Comparison of ENCODE assay signal across 24 cellular contexts in genomic region chr5:142479854-142480253, GRCh38.
A peak's percentile ranks its signal among the peaks of the same experiment; 100 is the strongest.
DNase-seq lines count a peak whose midpoint lies in the region; ATAC-seq and TF ChIP-seq lines count a peak whose summit lies in the region.
"Had no signal": no experiment of that assay in that cellular context is flagged by ENCODE, and none has a peak within 500 bp of the region (broad histone marks: within the 10 kb centered on the region; RNA-seq: fewer than 3 reads in every experiment).

No MANE protein-coding gene starts in this region.

- H3K4me1 ChIP-seq in IMR-90 (ENCODE audit: control insufficient read depth, insufficient read depth, low read length), result peaks cover 7% of the 10 kb centered on the region
- H3K4me1 ChIP-seq in left lung, result no peaks in the 10 kb centered on the region
- no peaks in the 10 kb centered on the region for H3K4me1 ChIP-seq in upper lobe of right lung
- peaks cover 35% of the 10 kb centered on the region for H3K4me1 ChIP-seq in SJCRH30
- H3K4me1 ChIP-seq: BE2C had no signal

- WGBS in IMR-90 (ENCODE audit: extremely low coverage in 2 of 2, insufficient read length in 1 of 2), 2 experiments, result no CpG with 5 or more reads among the region's 2 CpGs

- no peak overlapping the region for H2AFZ ChIP-seq in IMR-90 (replicated peaks; ENCODE audit: low read length, poor library complexity)

- dilution Hi-C loops in IMR-90 (cut with HindIII; ENCODE audit: low sequenced_read_pairs, unreplicated experiment), result no loop called here

- H3K4me3 ChIP-seq in IMR-90 (ENCODE audit: insufficient read depth, low read depth, low read length) (no peak overlapping the region), left lung (no peak overlapping the region), upper lobe of right lung (no peak overlapping the region), SJCRH30 (no peak overlapping the region)
- H3K4me3 ChIP-seq: BLaER1, GM12878 had no signal

- no peaks in the 10 kb centered on the region for H4K20me1 ChIP-seq in IMR-90 (ENCODE audit: insufficient read depth, low read length)
- H4K20me1 ChIP-seq: BLaER1 had no signal

- H3K79me1 ChIP-seq in IMR-90 (ENCODE audit: low read depth in 1 of 2, low read length in 2 of 2), result peaks cover 2 to 6% of the 10 kb centered on the region in 2 experiments; a peak in 1 of 4 replicates

- BruUV-seq in IMR-90 (replicated peaks; lab: Mats Ljungman, UMichigan), result no TSS peak

- H3K27me3 ChIP-seq in IMR-90 (ENCODE audit: control insufficient read depth, insufficient read depth, low read length) (no peaks in the 10 kb centered on the region), left lung (no peaks in the 10 kb centered on the region), upper lobe of right lung (no peaks in the 10 kb centered on the region), SJCRH30 (no peaks in the 10 kb centered on the region)
- H3K27me3 ChIP-seq: BE2C, BLaER1 had no signal

- H3K14ac ChIP-seq in IMR-90 (replicated peaks; ENCODE audit: low read depth, low read length), result no peak overlapping the region; the same call in 1 of the 2 replicates

- intact Hi-C loops in IMR-90 (cut with micrococcal nuclease) (loop anchor here (1.0 kb wide), 1 partner anchor 40 kb away; no protein-coding TSS in a partner anchor), left lung (cut with DNase I) (no loop called here), sciatic nerve (cut with DNase I) (no loop called here), upper lobe of right lung (cut with DNase I) (no loop called here)

- no peak overlapping the region for H3K4ac ChIP-seq in IMR-90 (ENCODE audit: low read depth, low read length)

- TF ChIP-seq CTCF in IMR-90 (conservative IDR thresholded peaks at IDR 0.05; ENCODE audit: low read depth, low read length) (no peak), left lung (IDR thresholded peaks at IDR 0.05) (no peak), upper lobe of right lung (IDR thresholded peaks at IDR 0.05) (no peak)

- peak overlapping the region; percentile 51; the same call in 1 of the 2 replicates for H2BK20ac ChIP-seq in IMR-90 (ENCODE audit: low read depth, low read length)

- H3K27ac ChIP-seq in IMR-90 (ENCODE audit: insufficient read depth, low read length), result no peak overlapping the region
- no peak overlapping the region for H3K27ac ChIP-seq in left lung
- no peak overlapping the region for H3K27ac ChIP-seq in upper lobe of right lung
- H3K27ac ChIP-seq in SJCRH30, result no peak overlapping the region
- H3K27ac ChIP-seq: BLaER1 had no signal

- POLR2A ChIA-PET in IMR-90 (lab: Charles Lee; ENCODE audit: unreplicated experiment), result no interaction called here

- H3K9me3 ChIP-seq in IMR-90 (ENCODE audit: control insufficient read depth, insufficient read depth, low read length), result peaks cover 4% of the 10 kb centered on the region; the same call in 1 of the 2 replicates
- peaks cover 0 to 7% of the 10 kb centered on the region in 2 donors for H3K9me3 ChIP-seq in left lung
- H3K9me3 ChIP-seq in upper lobe of right lung, result no peaks in the 10 kb centered on the region
- peaks cover 5% of the 10 kb centered on the region; the same call in 1 of the 2 replicates for H3K9me3 ChIP-seq in SJCRH30 (replicated peaks)
- H3K9me3 ChIP-seq: BE2C had no signal

- TF ChIP-seq RAD21 in IMR-90 (IDR thresholded peaks at IDR 0.05; ENCODE audit: low read length), result no peak

- no peak overlapping the region for H2BK5ac ChIP-seq in IMR-90 (ENCODE audit: low read depth, low read length, poor library complexity, severe bottlenecking)

- H4K5ac ChIP-seq in IMR-90 (ENCODE audit: low read depth, low read length), result no peak overlapping the region

- H3K36me3 ChIP-seq in IMR-90 (ENCODE audit: control insufficient read depth, insufficient read depth, low read length) (no peaks in the 10 kb centered on the region), left lung (no peaks in the 10 kb centered on the region), upper lobe of right lung (no peaks in the 10 kb centered on the region), SJCRH30 (no peaks in the 10 kb centered on the region)
- H3K36me3 ChIP-seq: BE2C, BLaER1 had no signal

- H2BK120ac ChIP-seq in IMR-90 (ENCODE audit: low read depth, low read length), result no peak overlapping the region

- DNase-seq in IMR-90 (no peak), left lung (no peak), sciatic nerve (ENCODE audit: low spot score) (no peak), upper lobe of right lung (no peak), SJCRH30 (no peak)
- DNase-seq in activated CD4-positive, alpha-beta T cell treated with anti-CD3 and anti-CD28 coated beads for 4 hours, result no peak
- DNase-seq: 8988T; ACHN; BE2C; C1 segment of cervical spinal cord; CD4-positive, alpha-beta memory T cell; CD4-positive, CD25-positive, alpha-beta regulatory T cell; CD8-positive, alpha-beta memory T cell; COR-L47; DMS 273 treated with DMSO at 0.1 percent for 48 hours; DMS153; DMS53; DMS79; DND-41; EL; GDM1 had no signal

- H2AK9ac ChIP-seq in IMR-90 (replicated peaks; ENCODE audit: low read depth, low read length, poor library complexity), result no peak overlapping the region

- no peak overlapping the region for H3K4me2 ChIP-seq in IMR-90 (ENCODE audit: low read depth, low read length)
- H3K4me2 ChIP-seq: BLaER1 had no signal

- ATAC-seq in IMR-90 (ENCODE audit: low read depth), result no peak
- peak; percentile 31 for ATAC-seq in left lung
- peak; percentile 12 for ATAC-seq in sciatic nerve
- ATAC-seq in upper lobe of right lung, result peak; percentile 19
- no peak for ATAC-seq in GM21423 (IDR thresholded peaks at IDR 0.05; ENCODE audit: unreplicated experiment)
- ATAC-seq: GM12878 had no signal

- no peak overlapping the region for H4K91ac ChIP-seq in IMR-90 (ENCODE audit: insufficient read depth, low read depth, low read length)

- no peak overlapping the region for H2BK15ac ChIP-seq in IMR-90 (ENCODE audit: low read depth, low read length)

- TF ChIP-seq POLR2A in IMR-90 (IDR thresholded peaks at IDR 0.05; ENCODE audit: low read depth, low read length), result no peak

- H3K9ac ChIP-seq in IMR-90 (ENCODE audit: low read depth, low read length), result no peak overlapping the region
- H3K9ac ChIP-seq: BLaER1 had no signal

- no peak overlapping the region for H3K18ac ChIP-seq in IMR-90 (ENCODE audit: low read depth, low read length)

- CTCF ChIA-PET in IMR-90 (lab: Yijun Ruan, JAX), result no interaction called here

- peaks cover 2% of the 10 kb centered on the region for H3K9me1 ChIP-seq in IMR-90 (ENCODE audit: insufficient read depth, low read length)

- no peak overlapping the region for H3K23ac ChIP-seq in IMR-90 (ENCODE audit: low read depth, low read length)

- in situ Hi-C loops in IMR-90 (cut with MboI; ENCODE audit: low sequenced_read_pairs), result no loop called here

- H4K8ac ChIP-seq in IMR-90 (ENCODE audit: low read depth in 2 of 2, low read length in 2 of 2), result no peak overlapping the region

- no peak overlapping the region for H2AK5ac ChIP-seq in IMR-90 (ENCODE audit: low read depth, low read length)

- no peak overlapping the region for H3K56ac ChIP-seq in IMR-90 (ENCODE audit: extremely low read depth, insufficient read depth, low read length)

TF ChIP-seq in IMR-90, 13 proteins besides CTCF, POLR2A, EP300 and RAD21:
- TF ChIP-seq FOS (IDR thresholded peaks at IDR 0.05; ENCODE audit: low read depth, low read length), result no peak
- no peak for TF ChIP-seq ELK1 (IDR thresholded peaks at IDR 0.05; ENCODE audit: borderline replicate concordance, low read depth, low read length)
- TF ChIP-seq NFE2L2 (IDR thresholded peaks at IDR 0.05; ENCODE audit: low read depth, low read length), result no peak
- no peak for TF ChIP-seq RCOR1 (IDR thresholded peaks at IDR 0.05; ENCODE audit: insufficient replicate concordance, low read length)
- no peak for TF ChIP-seq USF2 (IDR thresholded peaks at IDR 0.05; ENCODE audit: low read depth, low read length)
- no peak for TF ChIP-seq MAFK (IDR thresholded peaks at IDR 0.05; ENCODE audit: low read depth, low read length)
- TF ChIP-seq CEBPB (IDR thresholded peaks at IDR 0.05; ENCODE audit: low read depth, low read length), result no peak
- no peak for TF ChIP-seq MAZ (IDR thresholded peaks at IDR 0.05; ENCODE audit: borderline replicate concordance, low read depth, low read length)
- TF ChIP-seq BHLHE40 (IDR thresholded peaks at IDR 0.05; ENCODE audit: low read depth, low read length), result no peak
- no peak for TF ChIP-seq SMC3 (IDR thresholded peaks at IDR 0.05; ENCODE audit: low read depth, low read length)
- no peak for TF ChIP-seq MXI1 (IDR thresholded peaks at IDR 0.05; ENCODE audit: borderline replicate concordance, low read depth, low read length)
- no peak for TF ChIP-seq CHD1 (IDR thresholded peaks at IDR 0.05; ENCODE audit: low read depth, low read length)

Comparison
In these comparisons a context has a peak if more than half of its experiments do, and no peak if none do; other contexts are left out.
1. ATAC-seq: peak in left lung (single experiment), sciatic nerve (single experiment) and upper lobe of right lung (single experiment); none in IMR-90 (single experiment) and GM21423 (single experiment).